ENCODE assay signal across 9 cellular contexts in the genomic region with DNA sequence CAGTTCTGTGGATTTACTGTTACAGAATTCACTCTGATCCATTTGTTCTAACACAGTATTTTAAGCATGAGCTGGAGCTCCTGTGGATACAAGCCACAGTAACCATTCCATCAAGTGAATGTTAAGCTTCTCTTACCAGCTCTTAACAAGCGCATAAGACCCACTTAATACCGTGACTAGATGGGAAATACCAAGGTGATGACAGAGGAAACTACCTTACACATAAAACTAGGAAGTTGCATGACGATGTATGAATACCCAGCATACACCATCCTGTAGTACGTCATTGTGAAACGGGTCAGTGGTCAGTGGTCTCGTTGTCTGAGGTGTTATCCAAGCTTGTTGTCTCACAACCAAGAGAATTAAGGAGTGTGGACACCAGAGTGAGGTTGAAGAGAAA. TPM values are rescaled to one million over a fixed set of nuclear protein-coding genes. Genes with fewer than 3 reads are reported as not detected.
A peak's percentile ranks its signal among the peaks of the same experiment; 100 is the strongest.
DNase-seq lines count a peak whose midpoint lies in the region; ATAC-seq, FAIRE-seq and TF ChIP-seq lines count a peak whose summit lies in the region.
"Had no signal": no experiment of that assay in that cellular context is flagged by ENCODE, and none has a peak within 500 bp of the region (broad histone marks: within the 10 kb centered on the region; RNA-seq: fewer than 3 reads in every experiment).

No MANE protein-coding gene starts in this region.

- no peaks in the 10 kb centered on the region for H3K27me3 ChIP-seq in K562 (ENCODE audit: control insufficient read depth in 2 of 2, insufficient read depth in 2 of 2, low read length in 2 of 2)

- no peaks in the 10 kb centered on the region for H3K9me3 ChIP-seq in K562 (replicated peaks; ENCODE audit: control insufficient read depth, insufficient read depth, low read depth, low read length)

- peak overlapping the region in 6 of 7 donors; percentile 45 to 85 (median 76) for H3K27ac Mint-ChIP-seq in CD14-positive monocyte

- no peak for DNase-seq in CD14-positive monocyte (ENCODE audit: low spot score)
- DNase-seq in K562 (ENCODE audit: extremely low read depth in 1 of 4, low spot score in 3 of 4), result peak in 1 of 4 experiments; percentile 20
- no peak for DNase-seq in DMS153 treated with DMSO at 0.1 percent for 48 hours (lab: John Stamatoyannopoulos, UW; ENCODE audit: unreplicated experiment)
- DNase-seq in DMS153 (lab: John Stamatoyannopoulos, UW), result no peak
- no peak for DNase-seq in H54 (ENCODE audit: insufficient read length, low spot score)
- DNase-seq in HPDE6-E6E7 (ENCODE audit: extremely low spot score), result no peak

- ATAC-seq in GM19035 (IDR thresholded peaks at IDR 0.05; ENCODE audit: unreplicated experiment) (peak; percentile 38), HG03175 (IDR thresholded peaks at IDR 0.05; ENCODE audit: unreplicated experiment) (peak; percentile 29), K562 (no peak)

- BruUV-seq in K562 (replicated peaks; lab: Mats Ljungman, UMichigan), result no TSS peak

- CTCF ChIA-PET in K562 (lab: Yijun Ruan, JAX; ENCODE audit: low intra/inter-chr PET ratio), result no interaction called here

- peak overlapping the region; percentile 84; the same call in 2 of the 3 replicates for H3K27ac ChIP-seq in K562 (ENCODE audit: extremely low read depth, low read depth, low read length)
- H3K27ac ChIP-seq: SK-N-MC had no signal

- no peaks in the 10 kb centered on the region for H3K36me3 ChIP-seq in K562 (ENCODE audit: control insufficient read depth, insufficient read depth, low read length)

- WGBS in K562 (ENCODE audit: insufficient coverage, low coverage, missing lambda C conversion rate), result 52% methylated on average over 6 of the region's 6 CpGs

- H3K9me3 Mint-ChIP-seq in CD14-positive monocyte, result peaks cover 0 to 2% (median 0%) of the 10 kb centered on the region in 7 donors

- no peak overlapping the region for H3K4me2 ChIP-seq in K562 (ENCODE audit: insufficient read depth, low read length)

- POLR2A ChIA-PET in K562 (lab: Yijun Ruan, JAX), result interaction anchor here (0.6 kb wide), 1 partner anchor 182 kb away, joined by 4 read pairs; no protein-coding TSS in a partner anchor

- TF ChIP-seq RAD21 in K562 (CRISPR knock-in tag; conservative IDR thresholded peaks at IDR 0.05 in 1 of 2, IDR thresholded peaks at IDR 0.05 in 1 of 2), result no peak

- TF ChIP-seq CTCF in CD14-positive monocyte (IDR thresholded peaks at IDR 0.05) (no peak), K562 (IDR thresholded peaks at IDR 0.05 in 2 of 3, conservative IDR thresholded peaks at IDR 0.05 in 1 of 3; ENCODE audit: insufficient read depth in 2 of 3, low read depth in 1 of 3, low read length in 3 of 3) (no peak)

- H3K27me3 Mint-ChIP-seq in CD14-positive monocyte (ENCODE audit: low read depth in 3 of 3), result no peaks in the 10 kb centered on the region

- H3K4me3 Mint-ChIP-seq in CD14-positive monocyte, result no peak overlapping the region

- peaks cover 3 to 4% of the 10 kb centered on the region in 2 donors for H3K36me3 Mint-ChIP-seq in CD14-positive monocyte

- H3K4me1 ChIP-seq in K562 (replicated peaks in 1 of 2; ENCODE audit: control insufficient read depth in 2 of 2, insufficient read depth in 2 of 2, low read length in 2 of 2), result peaks cover 15 to 39% of the 10 kb centered on the region in 2 experiments

- in situ Hi-C loops in K562 (cut with MboI), result loop anchor here (25.0 kb wide), 1 partner anchor 567 kb away; the partner anchor contains the start of genes PTPN21 and ZC3H14

- H2AFZ ChIP-seq in K562 (ENCODE audit: low read depth, low read length), result peak overlapping the region; percentile 87

- peaks cover 72% of the 10 kb centered on the region for H3K4me1 Mint-ChIP-seq in CD14-positive monocyte

- TF ChIP-seq EP300 in K562 (IDR thresholded peaks at IDR 0.05; ENCODE audit: low read length), result no peak

- H3K9me1 ChIP-seq in K562 (ENCODE audit: control insufficient read depth, insufficient read depth, low read length), result no peaks in the 10 kb centered on the region

- FAIRE-seq in K562 (lab: Jason Lieb, UNC) (no peak), H54 (lab: Jason Lieb, UNC) (no peak)

- TF ChIP-seq POLR2A in K562 (conservative IDR thresholded peaks at IDR 0.05) (no peak), H54 (IDR thresholded peaks at IDR 0.05; ENCODE audit: low read depth, low read length) (no peak)

- H3K79me2 ChIP-seq in K562 (ENCODE audit: control insufficient read depth, insufficient read depth, low read length), result no peaks in the 10 kb centered on the region; the same call in 2 of the 3 replicates

- H3K9ac ChIP-seq in K562 (ENCODE audit: insufficient read depth in 1 of 2, low read depth in 2 of 2, low read length in 2 of 2), result 0 out of 4 replicates have a peak overlapping the region, but pooled peaks of 1 of the 2 experiments have one; percentile 31

- no peaks in the 10 kb centered on the region for H4K20me1 ChIP-seq in K562 (replicated peaks; ENCODE audit: control insufficient read depth, insufficient read depth, low read length)

- H3K4me3 ChIP-seq in K562, result no peak overlapping the region
- H3K4me3 ChIP-seq: SK-N-MC had no signal

- intact Hi-C loops in CD14-positive monocyte (cut with micrococcal nuclease) (loop anchor here in 1 of 2 donors (10.0 kb wide), 1 partner anchor 50 kb away; no protein-coding TSS in a partner anchor), K562 (cut with micrococcal nuclease) (no loop called here)

TF ChIP-seq in K562, 482 proteins besides CTCF, POLR2A, EP300 and RAD21 (continues in another document):
- no peak for TF ChIP-seq CREB1 (IDR thresholded peaks at IDR 0.05)
- peak; percentile 29; the same call in 1 of the 2 replicates for TF ChIP-seq CREB1 (CRISPR knock-in tag; IDR thresholded peaks at IDR 0.05)
- peak; percentile 71; the same call in 1 of the 2 replicates for TF ChIP-seq CEBPG (CRISPR knock-in tag; IDR thresholded peaks at IDR 0.05)
- no peak for TF ChIP-seq CEBPG (tag; conservative IDR thresholded peaks at IDR 0.05 in 1 of 2, IDR thresholded peaks at IDR 0.05 in 1 of 2)
- TF ChIP-seq SMAD3 (CRISPR knock-in tag; conservative IDR thresholded peaks at IDR 0.05), result 0 out of 2 replicates have a peak, but pooled peaks have one; percentile 21
- no peak for TF ChIP-seq HSF4 (CRISPR knock-in tag; IDR thresholded peaks at IDR 0.05; ENCODE audit: borderline replicate concordance)
- TF ChIP-seq, protein P1, sequence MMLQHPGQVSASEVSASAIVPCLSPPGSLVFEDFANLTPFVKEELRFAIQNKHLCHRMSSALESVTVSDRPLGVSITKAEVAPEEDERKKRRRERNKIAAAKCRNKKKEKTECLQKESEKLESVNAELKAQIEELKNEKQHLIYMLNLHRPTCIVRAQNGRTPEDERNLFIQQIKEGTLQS (IDR thresholded peaks at IDR 0.05), result 0 out of 2 replicates have a peak, but pooled peaks have one; percentile 8
- TF ChIP-seq, protein P1 (CRISPR knock-in tag; conservative IDR thresholded peaks at IDR 0.05), result no peak
- TF ChIP-seq JUN (IDR thresholded peaks at IDR 0.05; ENCODE audit: borderline replicate concordance, low read depth, low read length), result no peak
- TF ChIP-seq JUN (CRISPR knock-in tag; IDR thresholded peaks at IDR 0.05; ENCODE audit: borderline replicate concordance), result no peak
- no peak for TF ChIP-seq ETV5 (CRISPR knock-in tag; IDR thresholded peaks at IDR 0.05; ENCODE audit: low read depth)

RNA-seq across cellular contexts. Expression of gene GALC, which starts 2.0 kb away (rescaled TPM):
- polyA plus RNA-seq in CD14-positive monocyte (10 to 100 TPM; 28.6 to 40.6 TPM), K562 (2011; rRNA removed) (14.0 and 15.1 TPM in 2 replicates), K562 (2014; fragmentation: Illumina TruSeq; extraction: Trizol) (7.8 and 7.9 TPM in 2 replicates), K562 (2014; fragmentation: Nextera tagmentation; extraction: Ambion mirVana) (1 to 10 TPM; 1.6 to 2.9 TPM), K562 (2014; rRNA removed) (6.5 and 7.6 TPM in 2 replicates)
- total RNA-seq in K562 (2011; cell fraction: chromatin; rRNA removed; ENCODE audit: low replicate concordance), result 11.5 and 32.3 TPM in 2 replicates
- 9.7 and 12.8 TPM in 2 replicates for total RNA-seq in K562 (2011; cell fraction: nucleolus; rRNA removed)
- 19.5 and 23.9 TPM in 2 replicates for total RNA-seq in K562 (2011; cell fraction: nucleoplasm; rRNA removed)
- total RNA-seq in K562 (2014; rRNA removed) (6.9 and 12.4 TPM in 2 replicates), K562 (2014; rRNA removed; fragmentation: Illumina TruSeq; extraction: Trizol) (9.2 and 9.4 TPM in 2 replicates), K562 (2015; rRNA removed; fragmentation: Illumina TruSeq; extraction: Trizol) (14.6 and 15.0 TPM in 2 replicates), K562 (2021) (6.8 and 7.3 TPM in 2 replicates)
- polyA plus RNA-seq in K562 (2011; cell fraction: cytosol; rRNA removed), result 4.3 and 9.1 TPM in 2 replicates
- polyA plus RNA-seq in K562 (2011; cell fraction: nucleus; rRNA removed), result 10.0 and 14.7 TPM in 2 replicates
- 10.4 and 20.1 TPM in 2 replicates for polyA plus RNA-seq in K562 (2012)
- 17.3 and 21.2 TPM in 2 replicates for polyA minus RNA-seq in K562 (2011; rRNA and poly(A)+ RNA removed)
- polyA minus RNA-seq in K562 (2011; cell fraction: cytosol; rRNA and poly(A)+ RNA removed), result 8.4 and 10.6 TPM in 2 replicates
- polyA minus RNA-seq in K562 (2011; cell fraction: nucleus; rRNA and poly(A)+ RNA removed), result 12.8 and 14.8 TPM in 2 replicates

RNA-seq across cellular contexts. Expression of gene GPR65, which starts 10.0 kb away (rescaled TPM):
- 10 to 100 TPM; 15.5 to 33.3 TPM for polyA plus RNA-seq in CD14-positive monocyte
- not detected in 2 replicates for total RNA-seq in K562 (2011; cell fraction: chromatin; rRNA removed; ENCODE audit: low replicate concordance)
- total RNA-seq in K562 (2011; cell fraction: nucleolus; rRNA removed), result not detected in 2 replicates
- not detected in 2 replicates for total RNA-seq in K562 (2011; cell fraction: nucleoplasm; rRNA removed)
- total RNA-seq in K562 (2014; rRNA removed), result 0.04 TPM in 1 of 2 replicates, not detected in the other
- 0.03 TPM in 1 of 2 replicates, not detected in the other for total RNA-seq in K562 (2014; rRNA removed; fragmentation: Illumina TruSeq; extraction: Trizol)
- 0.11 and 0.26 TPM in 2 replicates for total RNA-seq in K562 (2015; rRNA removed; fragmentation: Illumina TruSeq; extraction: Trizol)
- 0.04 TPM in 2 replicates for total RNA-seq in K562 (2021)
- polyA plus RNA-seq in K562 (2011; rRNA removed), result not detected in 2 replicates
- not detected in 2 replicates for polyA plus RNA-seq in K562 (2011; cell fraction: cytosol; rRNA removed)
- not detected in 2 replicates for polyA plus RNA-seq in K562 (2011; cell fraction: nucleus; rRNA removed)
- polyA plus RNA-seq in K562 (2012), result 0.05 and 0.14 TPM in 2 replicates
- not detected in 2 replicates for polyA plus RNA-seq in K562 (2014; fragmentation: Illumina TruSeq; extraction: Trizol)
- polyA plus RNA-seq in K562 (2014; fragmentation: Nextera tagmentation; extraction: Ambion mirVana), result under 1 TPM in 1 of 2 experiments, not detected in 1; 0.03 TPM
- polyA plus RNA-seq in K562 (2014; rRNA removed), result not detected in 2 replicates
- not detected in 2 replicates for polyA minus RNA-seq in K562 (2011; rRNA and poly(A)+ RNA removed)
- not detected in 2 replicates for polyA minus RNA-seq in K562 (2011; cell fraction: cytosol; rRNA and poly(A)+ RNA removed)
- polyA minus RNA-seq in K562 (2011; cell fraction: nucleus; rRNA and poly(A)+ RNA removed), result not detected in 2 replicates

Comparison
In these comparisons a context has a peak if more than half of its experiments do, and no peak if none do; other contexts are left out.
1. RNA of gene GPR65, which starts 10.0 kb away (polyA plus RNA-seq): 15.5 to 33.3 TPM in CD14-positive monocyte; 0.03 to 0.14 TPM in K562; every median in the first group is over 10 times any median in the second.